ENCODE assay signal across 14 cellular contexts in genomic region chr10:78764436-78764835, GRCh38.
A peak's percentile ranks its signal among the peaks of the same experiment; 100 is the strongest.
DNase-seq lines count a peak whose midpoint lies in the region; ATAC-seq and TF ChIP-seq lines count a peak whose summit lies in the region.
"Had no signal": no experiment of that assay in that cellular context is flagged by ENCODE, and none has a peak within 500 bp of the region (broad histone marks: within the 10 kb centered on the region; RNA-seq: fewer than 3 reads in every experiment).

No MANE protein-coding gene starts in this region.

- WGBS in right cardiac atrium, result 80% methylated on average over 5 of the region's 5 CpGs

- no peaks in the 10 kb centered on the region for H3K9me3 ChIP-seq in right atrium auricular region
- no peaks in the 10 kb centered on the region for H3K9me3 ChIP-seq in right cardiac atrium (ENCODE audit: control insufficient read depth, low read length)
- H3K9me3 ChIP-seq: BE2C, MG63 had no signal

- DNase-seq in right atrium auricular region (ENCODE audit: low spot score) (no peak), right cardiac atrium (no peak), coronary artery (ENCODE audit: low spot score) (no peak), sciatic nerve (ENCODE audit: low spot score) (peak; percentile 48), NCI-H1694 treated with DMSO at 0.1 percent for 48 hours (lab: John Stamatoyannopoulos, UW) (no peak), hippocampal formation (lab: John Stamatoyannopoulos, UW) (no peak)
- DNase-seq in activated naive CD4-positive, alpha-beta T cell treated with anti-CD3 and anti-CD28 coated beads, Interleukin-2, amount 50 U/mL, for 16 hours, result no peak
- DNase-seq: BE2C; cortex of kidney; DMS 273 treated with DMSO at 0.1 percent for 48 hours; MG63; NCI-H2107; stimulated activated naive CD4-positive, alpha-beta T cell had no signal

- intact Hi-C loops in right cardiac atrium (cut with DNase I) (no loop called here), sciatic nerve (cut with DNase I) (no loop called here)

- no peaks in the 10 kb centered on the region for H3K36me3 ChIP-seq in right atrium auricular region
- H3K36me3 ChIP-seq: BE2C, MG63 had no signal

- no peak overlapping the region for H3K4me3 ChIP-seq in right atrium auricular region
- no peak overlapping the region for H3K4me3 ChIP-seq in right cardiac atrium (ENCODE audit: low read length)
- H3K4me3 ChIP-seq in coronary artery, result no peak overlapping the region
- H3K4me3 ChIP-seq: MG63 had no signal

- no peak for ATAC-seq in right cardiac atrium
- ATAC-seq in sciatic nerve, result no peak
- ATAC-seq: HCT116 had no signal

- H3K4me1 ChIP-seq in right atrium auricular region, result peaks cover 0 to 14% of the 10 kb centered on the region in 2 donors
- H3K4me1 ChIP-seq in right cardiac atrium (ENCODE audit: control insufficient read depth, insufficient read depth, low read length), result peaks cover 9% of the 10 kb centered on the region

- H3K27me3 ChIP-seq in right atrium auricular region (no peaks in the 10 kb centered on the region), right cardiac atrium (ENCODE audit: control insufficient read depth, insufficient read depth) (no peaks in the 10 kb centered on the region)
- H3K27me3 ChIP-seq: BE2C, MG63 had no signal

- TF ChIP-seq CTCF in right atrium auricular region (IDR thresholded peaks at IDR 0.05) (no peak), coronary artery (IDR thresholded peaks at IDR 0.05) (no peak)

- H3K27ac ChIP-seq in right atrium auricular region (peak overlapping the region; percentile 58 to 70), right cardiac atrium (ENCODE audit: low read length) (no peak overlapping the region), coronary artery (peak overlapping the region; percentile 41 to 58)
